ENCODE assay signal across 37 cellular contexts in the genomic region with DNA sequence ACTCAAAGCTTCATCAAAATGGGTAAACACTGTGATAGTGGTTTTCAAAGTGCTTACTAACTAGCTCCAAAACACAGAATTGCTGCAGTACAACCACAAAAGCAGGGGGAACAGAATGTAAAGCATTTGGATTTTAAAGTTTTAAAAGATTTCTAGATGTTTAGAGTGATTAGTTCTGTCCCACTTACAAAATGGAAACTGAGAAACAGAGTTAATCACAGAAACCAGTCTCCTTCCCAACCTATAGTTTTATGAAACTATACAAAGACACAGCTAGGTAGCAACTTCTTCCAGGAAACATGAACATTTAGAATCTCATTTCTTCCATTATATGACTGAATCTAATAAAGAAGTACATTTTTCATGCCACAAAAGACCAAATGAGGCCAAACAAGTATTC.
"Had no signal": no experiment of that assay in that cellular context is flagged by ENCODE, and none has a peak within 500 bp of the region (broad histone marks: within the 10 kb centered on the region; RNA-seq: fewer than 3 reads in every experiment).

No MANE protein-coding gene starts in this region.

- H3K4me3 ChIP-seq: adrenal gland, body of pancreas, breast epithelium, PC-9 had no signal

- H3K36me3 Mint-ChIP-seq: activated CD8-positive, alpha-beta memory T cell treated with anti-CD3 and anti-CD28 coated beads, Interleukin-2, amount 10 ng/mL, durations not matched to agents 7 days and 5 days; activated naive CD8-positive, alpha-beta T cell treated with anti-CD3 and anti-CD28 coated beads, Interleukin-2, amount 10 ng/mL, durations not matched to agents 7 days and 5 days had no signal

- H3K9me3 ChIP-seq: adrenal gland, body of pancreas, breast epithelium had no signal

- DNase-seq: activated CD4-positive, alpha-beta T cell treated with anti-CD3 and anti-CD28 coated beads for 1 hour; activated CD4-positive, alpha-beta T cell treated with anti-CD3 and anti-CD28 coated beads, Interleukin-2, amount 10 ng/mL, durations not matched to agents 7 days and 5 days; activated CD4-positive, alpha-beta T cell treated with anti-CD3 and anti-CD28 coated beads, Interleukin-2, amount 50 U/mL, for 48 hours; activated CD4-positive, CD25-positive, alpha-beta regulatory T cell; activated CD8-positive, alpha-beta memory T cell treated with anti-CD3 and anti-CD28 coated beads for 24 hours; activated CD8-positive, alpha-beta memory T cell treated with anti-CD3 and anti-CD28 coated beads, Interleukin-2, amount 10 ng/mL, durations not matched to agents 7 days and 5 days; activated CD8-positive, alpha-beta memory T cell treated with anti-CD3 and anti-CD28 coated beads, Interleukin-2, amount 50 U/mL, for 48 hours; activated effector memory CD4-positive, alpha-beta T cell treated with anti-CD3 and anti-CD28 coated beads, Interleukin-2, amount 50 U/mL, for 16 hours; activated naive CD4-positive, alpha-beta T cell; activated naive CD4-positive, alpha-beta T cell treated with anti-CD3 and anti-CD28 coated beads, Interleukin-2, amount 50 U/mL, for 16 hours; activated naive CD8-positive, alpha-beta T cell treated with anti-CD3 and anti-CD28 coated beads, Interleukin-2, amount 10 ng/mL, durations not matched to agents 7 days and 5 days; activated T-cell treated with anti-CD3 and anti-CD28 coated beads, Interleukin-2, amount 50 U/mL, for 1 hour; adrenal gland; body of pancreas; Kasumi-1; KBM-7; NCI-H1092 treated with DMSO at 0.1 percent for 48 hours; NCI-H1417; NCI-H146; NCI-H187; NCI-H2029 treated with DMSO at 0.1 percent for 48 hours; NCI-H2107; NCI-H2171; NCI-H510A; NCI-H526; NCI-H748 treated with DMSO at 0.1 percent for 48 hours; PC-9; SIG-M5; SW 1271; T-helper 1 cell; T-helper 2 cell; T-helper 9 cell; WERI-Rb-1 had no signal

- H3K36me3 ChIP-seq: adrenal gland, breast epithelium, WERI-Rb-1 had no signal

- H3K4me3 Mint-ChIP-seq: activated CD4-positive, alpha-beta T cell treated with anti-CD3 and anti-CD28 coated beads, Interleukin-2, amount 10 ng/mL, durations not matched to agents 7 days and 5 days; activated CD8-positive, alpha-beta memory T cell treated with anti-CD3 and anti-CD28 coated beads, Interleukin-2, amount 10 ng/mL, durations not matched to agents 7 days and 5 days; activated naive CD8-positive, alpha-beta T cell treated with anti-CD3 and anti-CD28 coated beads, Interleukin-2, amount 10 ng/mL, durations not matched to agents 7 days and 5 days had no signal

- H3K4me2 ChIP-seq: PC-9 had no signal

- H3K4me1 Mint-ChIP-seq: activated CD4-positive, alpha-beta T cell treated with anti-CD3 and anti-CD28 coated beads, Interleukin-2, amount 10 ng/mL, durations not matched to agents 7 days and 5 days had no signal

- FAIRE-seq: astrocyte had no signal

- H3K27ac ChIP-seq: adrenal gland, body of pancreas, breast epithelium, PC-9, RWPE1, WERI-Rb-1 had no signal

- H3K27me3 ChIP-seq: body of pancreas, breast epithelium had no signal

- H3K27ac Mint-ChIP-seq: activated CD4-positive, alpha-beta T cell treated with anti-CD3 and anti-CD28 coated beads, Interleukin-2, amount 10 ng/mL, durations not matched to agents 7 days and 5 days; activated CD8-positive, alpha-beta memory T cell treated with anti-CD3 and anti-CD28 coated beads, Interleukin-2, amount 10 ng/mL, durations not matched to agents 7 days and 5 days; activated naive CD8-positive, alpha-beta T cell treated with anti-CD3 and anti-CD28 coated beads, Interleukin-2, amount 10 ng/mL, durations not matched to agents 7 days and 5 days had no signal

- H2AFZ ChIP-seq: PC-9 had no signal

- ATAC-seq: activated CD8-positive, alpha-beta memory T cell treated with anti-CD3 and anti-CD28 coated beads, Interleukin-2, amount 10 ng/mL, durations not matched to agents 7 days and 5 days; body of pancreas; Right ventricle myocardium inferior had no signal

- H3K4me1 ChIP-seq: adrenal gland, body of pancreas, breast epithelium had no signal

- H3K9me3 Mint-ChIP-seq: activated CD4-positive, alpha-beta T cell treated with anti-CD3 and anti-CD28 coated beads, Interleukin-2, amount 10 ng/mL, durations not matched to agents 7 days and 5 days; activated naive CD8-positive, alpha-beta T cell treated with anti-CD3 and anti-CD28 coated beads, Interleukin-2, amount 10 ng/mL, durations not matched to agents 7 days and 5 days had no signal
